In genomic region chr11:75525433-75526191, GRCh38 we compare ENCODE assay signal across 8 cellular contexts. TPM values are rescaled to one million over a fixed set of nuclear protein-coding genes. Genes with fewer than 3 reads are reported as not detected.
DNase-seq lines count a peak whose midpoint lies in the region; ATAC-seq and TF ChIP-seq lines count a peak whose summit lies in the region.

Gene GDPD5, minus strand, starts transcription at chr11:75525941. Its CDS starts 48,206 bp downstream, at chr11:75477735.

- peak; percentile 39 for TF ChIP-seq CTCF in CD8-positive, alpha-beta T cell (IDR thresholded peaks at IDR 0.05)
- TF ChIP-seq CTCF in endodermal cell (conservative IDR thresholded peaks at IDR 0.05) (peak; percentile 64), mesothelial cell of epicardium (IDR thresholded peaks at IDR 0.05; ENCODE audit: unreplicated experiment) (no peak)

- H3K4me3 ChIP-seq in CD8-positive, alpha-beta T cell (ENCODE audit: low read depth, low read length), result peak within 1 kb of the TSS; percentile 78
- peak within 1 kb of the TSS; percentile 88 for H3K4me3 ChIP-seq in endodermal cell (ENCODE audit: low read length)

- H3K9me3 ChIP-seq in CD8-positive, alpha-beta T cell (ENCODE audit: low read length), result no peaks in the 10 kb centered on the region
- no peaks in the 10 kb centered on the region for H3K9me3 ChIP-seq in endodermal cell (ENCODE audit: control insufficient read depth, low read length)

- peak within 1 kb of the TSS; percentile 89 for H3K4me3 Mint-ChIP-seq in CD8-positive, alpha-beta T cell
- peak within 1 kb of the TSS; percentile 82 for H3K4me3 Mint-ChIP-seq in endodermal cell
- H3K4me3 Mint-ChIP-seq in mesothelial cell of epicardium, result peak within 1 kb of the TSS; percentile 81

- peak; percentile 97 for ATAC-seq in CD8-positive, alpha-beta T cell
- ATAC-seq in GM19455 (IDR thresholded peaks at IDR 0.05; ENCODE audit: unreplicated experiment), result peak; percentile 74

- H3K4me1 Mint-ChIP-seq in CD8-positive, alpha-beta T cell (ENCODE audit: low read depth), result peaks cover 26% of the 10 kb centered on the region
- H3K4me1 Mint-ChIP-seq in endodermal cell (peaks cover 6% of the 10 kb centered on the region), mesothelial cell of epicardium (peaks cover 18% of the 10 kb centered on the region)

- no peaks in the 10 kb centered on the region for H3K36me3 Mint-ChIP-seq in CD8-positive, alpha-beta T cell
- H3K36me3 Mint-ChIP-seq in endodermal cell (ENCODE audit: low read depth) (no peaks in the 10 kb centered on the region), mesothelial cell of epicardium (no peaks in the 10 kb centered on the region)

- intact Hi-C loops in CD8-positive, alpha-beta T cell (cut with DNase I, micrococcal nuclease), result loop anchor here (1.0 to 5.0 kb wide), 7 partner anchors 33 to 127 kb away; partner anchors contain the start of genes RPS3 (in 2 of the 2) and SERPINH1 (in 2 of the 2)

- WGBS in endodermal cell (ENCODE audit: insufficient coverage in 1 of 2, insufficient read length in 1 of 2), 2 experiments, result 0 to 1% methylated on average over 28 to 99 of the region's 99 CpGs

- peak; percentile 63 to 91 (median 79) for DNase-seq in CD8-positive, alpha-beta T cell
- DNase-seq in HS-27A (ENCODE audit: low read depth) (peak; percentile 53), NOMO-1 treated with DMSO at 0.1 percent for 48 hours (lab: John Stamatoyannopoulos, UW; ENCODE audit: unreplicated experiment) (peak; percentile 94), endodermal cell (peak; percentile 95), mesothelial cell of epicardium (ENCODE audit: low spot score in 2 of 2, unreplicated experiment in 2 of 2) (peak; percentile 72 to 87)
- peak; percentile 53 to 61 for DNase-seq in activated CD8-positive, alpha-beta memory T cell treated with anti-CD3 and anti-CD28 coated beads for 4 hours (ENCODE audit: low read depth in 2 of 2)
- peak; percentile 52 to 65 for DNase-seq in stimulated activated CD8-positive, alpha-beta memory T cell treated with anti-CD3 and anti-CD28 coated beads, Interleukin-15, amount 100 ng/mL, for 4 hours (ENCODE audit: low read depth in 2 of 2)

- no peak within 1 kb of the TSS for H3K27ac ChIP-seq in CD8-positive, alpha-beta T cell (ENCODE audit: low read depth, low read length)
- no peak within 1 kb of the TSS for H3K27ac ChIP-seq in endodermal cell (ENCODE audit: low read depth, low read length)

- CTCF ChIA-PET in CD8-positive, alpha-beta T cell (lab: Charles Lee), result interaction anchor here (0.7 to 17.8 kb wide), 10 partner anchors 13 to 268 kb away, joined by 3 to 390 read pairs (median 3); no protein-coding TSS in a partner anchor

- H3K4me1 ChIP-seq in CD8-positive, alpha-beta T cell (ENCODE audit: insufficient read depth, low read length), result peaks cover 12% of the 10 kb centered on the region
- no peaks in the 10 kb centered on the region for H3K4me1 ChIP-seq in endodermal cell (ENCODE audit: control insufficient read depth, insufficient read depth, low read length)

- H3K9me3 Mint-ChIP-seq in CD8-positive, alpha-beta T cell, result no peaks in the 10 kb centered on the region
- H3K9me3 Mint-ChIP-seq in endodermal cell (no peaks in the 10 kb centered on the region), mesothelial cell of epicardium (no peaks in the 10 kb centered on the region)

- no peaks in the 10 kb centered on the region for H3K36me3 ChIP-seq in CD8-positive, alpha-beta T cell (ENCODE audit: insufficient read depth, low read length)
- H3K36me3 ChIP-seq in endodermal cell (ENCODE audit: control insufficient read depth, insufficient read depth, low read length), result no peaks in the 10 kb centered on the region

- no peaks in the 10 kb centered on the region for H3K27me3 ChIP-seq in CD8-positive, alpha-beta T cell (ENCODE audit: insufficient read depth, low read length)
- peaks cover 22% of the 10 kb centered on the region for H3K27me3 ChIP-seq in endodermal cell (ENCODE audit: control insufficient read depth, insufficient read depth, low read length, poor library complexity, severe bottlenecking)

- H3K27ac Mint-ChIP-seq in CD8-positive, alpha-beta T cell, result peak within 1 kb of the TSS; percentile 46
- peak within 1 kb of the TSS; percentile 83 for H3K27ac Mint-ChIP-seq in endodermal cell
- H3K27ac Mint-ChIP-seq in mesothelial cell of epicardium, result peak within 1 kb of the TSS; percentile 61

- POLR2A ChIA-PET in CD8-positive, alpha-beta T cell (lab: Charles Lee), result interaction anchor here (0.7 to 1.1 kb wide), 3 partner anchors 50 to 126 kb away, joined by 3 to 5 read pairs (median 3); no protein-coding TSS in a partner anchor

- peak within 1 kb of the TSS; percentile 51 for H3K9ac ChIP-seq in endodermal cell (ENCODE audit: extremely low read depth, low read length, poor library complexity, severe bottlenecking)

- H3K27me3 Mint-ChIP-seq in CD8-positive, alpha-beta T cell (ENCODE audit: low read depth), result no peaks in the 10 kb centered on the region
- H3K27me3 Mint-ChIP-seq in endodermal cell (ENCODE audit: insufficient read depth) (peaks cover 37% of the 10 kb centered on the region), mesothelial cell of epicardium (ENCODE audit: low read depth) (peaks cover 40% of the 10 kb centered on the region)

RNA-seq across cellular contexts. Expression of gene GDPD5, which starts in this region (rescaled TPM):
- 10 to 100 TPM; 15.9 to 18.3 TPM for total RNA-seq in CD8-positive, alpha-beta T cell
- total RNA-seq in endodermal cell, result 1 to 10 TPM; 3.0 to 8.6 TPM
- polyA plus RNA-seq in endodermal cell (2013, experiment 1 of 2), result 9.4 TPM
- 7.7 TPM for polyA plus RNA-seq in endodermal cell (2013, experiment 2 of 2)
- 8.0 to 8.2 TPM (median 8.1 TPM) in 3 replicates for total RNA-seq in mesothelial cell of epicardium
